In the genomic region with DNA sequence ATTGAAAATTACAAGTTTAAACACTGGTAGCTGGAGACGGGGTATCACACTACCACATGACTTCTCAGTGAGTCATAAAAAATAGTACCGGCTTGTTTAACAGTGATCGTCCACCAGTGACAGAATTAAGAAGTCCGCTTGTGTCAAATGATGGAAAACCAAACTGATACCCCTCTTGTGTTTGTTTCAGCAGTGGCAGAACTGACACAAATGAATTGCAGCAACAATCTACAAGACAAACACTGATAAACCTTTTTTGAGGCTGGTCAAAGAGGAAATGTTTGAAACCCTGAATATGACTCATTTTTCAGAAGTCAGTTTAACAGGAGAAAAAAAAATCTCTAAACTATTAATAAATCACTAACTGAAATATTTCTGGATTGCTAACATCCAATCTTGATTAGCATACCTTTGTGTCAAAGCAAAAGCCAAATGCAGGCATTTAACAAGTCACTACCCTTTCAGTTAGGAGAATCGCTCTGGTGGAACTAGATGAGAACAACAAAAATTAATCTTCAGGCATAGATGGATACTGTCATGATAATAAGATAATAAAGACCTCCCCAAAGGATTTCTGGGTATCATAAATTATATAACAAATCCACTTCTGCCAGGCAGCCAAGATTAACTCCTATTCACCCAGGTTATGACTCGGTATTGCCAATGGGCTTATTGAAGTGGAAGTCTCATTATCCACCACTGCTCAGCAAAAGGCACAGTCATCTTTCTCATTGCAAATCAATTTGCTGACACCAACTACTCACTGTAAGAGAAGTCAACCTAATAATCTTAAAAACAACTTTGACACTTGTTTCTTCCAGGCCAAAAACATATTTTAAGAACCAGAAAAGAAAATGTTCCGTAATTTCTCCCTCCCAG, we compare ENCODE assay signal across 8 cellular contexts. TPM values are rescaled to one million over a fixed set of nuclear protein-coding genes. Genes with fewer than 3 reads are reported as not detected.
DNase-seq lines count a peak whose midpoint lies in the region; ATAC-seq, FAIRE-seq and TF ChIP-seq lines count a peak whose summit lies in the region.

No MANE protein-coding gene starts in this region.

- POLR2A ChIA-PET in CD8-positive, alpha-beta T cell (lab: Charles Lee): no interaction called here

- no peak overlapping the region for H3K4me3 Mint-ChIP-seq in CD8-positive, alpha-beta T cell

- peaks cover 9% of the 10 kb centered on the region for H3K4me1 ChIP-seq in CD8-positive, alpha-beta T cell (ENCODE audit: insufficient read depth, low read length)

- no peaks in the 10 kb centered on the region for H3K36me3 ChIP-seq in CD8-positive, alpha-beta T cell (ENCODE audit: insufficient read depth, low read length)

- TF ChIP-seq CTCF in retinal pigment epithelial cell (conservative IDR thresholded peaks at IDR 0.05; ENCODE audit: low read depth, low read length): no peak
- no peak for TF ChIP-seq CTCF in CD8-positive, alpha-beta T cell (IDR thresholded peaks at IDR 0.05)

- peak; percentile 69 for FAIRE-seq in GM18507 (lab: Jason Lieb, UNC)

- H3K27me3 ChIP-seq in CD8-positive, alpha-beta T cell (ENCODE audit: insufficient read depth, low read length): no peaks in the 10 kb centered on the region

- no peak overlapping the region for H3K27ac ChIP-seq in CD8-positive, alpha-beta T cell (ENCODE audit: low read depth, low read length)

- H3K9me3 Mint-ChIP-seq in CD8-positive, alpha-beta T cell: no peaks in the 10 kb centered on the region

- DNase-seq in GM18507 (ENCODE audit: extremely low spot score, insufficient read length, low read depth) (no peak), HT1080 (ENCODE audit: low read depth) (peak; percentile 60), dermis blood vessel endothelial cell (peak; percentile 59), retinal pigment epithelial cell (ENCODE audit: low read depth) (no peak), T-helper 9 cell (no peak)
- no peak for DNase-seq in CD8-positive, alpha-beta T cell

- ATAC-seq in CD8-positive, alpha-beta T cell: no peak
- ATAC-seq in HG03571 (IDR thresholded peaks at IDR 0.05; ENCODE audit: unreplicated experiment): no peak
- ATAC-seq in GM19324 (IDR thresholded peaks at IDR 0.05; ENCODE audit: low FRiP score, unreplicated experiment): no peak

- peaks cover 9% of the 10 kb centered on the region for H3K36me3 Mint-ChIP-seq in CD8-positive, alpha-beta T cell

- H3K27me3 Mint-ChIP-seq in CD8-positive, alpha-beta T cell (ENCODE audit: low read depth): no peaks in the 10 kb centered on the region

- CTCF ChIA-PET in CD8-positive, alpha-beta T cell (lab: Charles Lee): no interaction called here

- no peaks in the 10 kb centered on the region for H3K9me3 ChIP-seq in CD8-positive, alpha-beta T cell (ENCODE audit: low read length)

- intact Hi-C loops in CD8-positive, alpha-beta T cell (cut with DNase I, micrococcal nuclease): loop anchor here in 1 of 2 experiments (10.0 kb wide), 1 partner anchor 135 kb away; a partner anchor contains a TSS

- H3K4me3 ChIP-seq in retinal pigment epithelial cell (ENCODE audit: low read length): peak overlapping the region; percentile 30
- no peak overlapping the region for H3K4me3 ChIP-seq in CD8-positive, alpha-beta T cell (ENCODE audit: low read depth, low read length)

- peaks cover 32% of the 10 kb centered on the region for H3K4me1 Mint-ChIP-seq in CD8-positive, alpha-beta T cell (ENCODE audit: low read depth)

- H3K27ac Mint-ChIP-seq in CD8-positive, alpha-beta T cell: no peak overlapping the region

RNA-seq across cellular contexts. Expression of a gene that starts 20.7 kb away (rescaled TPM):
- 7.5 and 10.6 TPM in 2 replicates for total RNA-seq in HT1080 (2014; rRNA removed; shearing (Covaris generic))
- 9.4 and 10.7 TPM in 2 replicates for polyA plus RNA-seq in HT1080 (2015; cell fraction: cytosol; rRNA removed)
- 12.4 and 12.7 TPM in 2 replicates for polyA plus RNA-seq in HT1080 (2015; cell fraction: nucleus; rRNA removed)
- total RNA-seq in dermis blood vessel endothelial cell: 33.8 and 80.8 TPM in 2 replicates
- 1 to 10 TPM; 2.3 to 2.6 TPM for total RNA-seq in CD8-positive, alpha-beta T cell

RNA-seq across cellular contexts. Expression of a gene that starts 21.2 kb away (rescaled TPM):
- total RNA-seq in HT1080 (2014; rRNA removed; shearing (Covaris generic)): 28.9 and 52.8 TPM in 2 replicates
- polyA plus RNA-seq in HT1080 (2015; cell fraction: cytosol; rRNA removed): 52.9 and 73.5 TPM in 2 replicates
- polyA plus RNA-seq in HT1080 (2015; cell fraction: nucleus; rRNA removed): 19.3 and 27.4 TPM in 2 replicates
- total RNA-seq in dermis blood vessel endothelial cell: 75.2 and 87.4 TPM in 2 replicates
- 10 to 100 TPM; 12.4 to 12.7 TPM for total RNA-seq in CD8-positive, alpha-beta T cell

Comparison
In these comparisons a context has a peak if more than half of its experiments do, and no peak if none do; other contexts are left out.
1. DNase-seq: peak in HT1080 (single experiment) and dermis blood vessel endothelial cell (single experiment); none in GM18507 (single experiment), retinal pigment epithelial cell (single experiment), CD8-positive, alpha-beta T cell (0 of 7) and T-helper 9 cell (single experiment).